In genomic region chr2:201149064-201149820, GRCh38 we compare ENCODE assay signal across 8 cellular contexts. TPM values are rescaled to one million over a fixed set of nuclear protein-coding genes. Genes with fewer than 3 reads are reported as not detected.
DNase-seq lines count a peak whose midpoint lies in the region; ATAC-seq and TF ChIP-seq lines count a peak whose summit lies in the region.

No MANE protein-coding gene starts in this region.

- H3K27me3 ChIP-seq in cardiac muscle cell (no peaks in the 10 kb centered on the region), colonic mucosa (no peaks in the 10 kb centered on the region), mesenchymal stem cell (ENCODE audit: control insufficient read depth in 1 of 2, insufficient read depth in 1 of 2, low read length in 2 of 2) (no peaks in the 10 kb centered on the region)

- peaks cover 10% of the 10 kb centered on the region for H3K79me1 ChIP-seq in mesenchymal stem cell (replicated peaks; ENCODE audit: low read length, poor library complexity, severe bottlenecking)

- H3K4ac ChIP-seq in mesenchymal stem cell (ENCODE audit: low read depth in 1 of 2, low read length in 2 of 2), result no peak overlapping the region

- H3K27ac ChIP-seq in cardiac muscle cell (peak overlapping the region; percentile 35), colonic mucosa (peak overlapping the region; percentile 93), mesenchymal stem cell (ENCODE audit: low read length, poor library complexity, severe bottlenecking) (peak overlapping the region; percentile 98)

- no peak overlapping the region for H3K23ac ChIP-seq in mesenchymal stem cell (ENCODE audit: low read length in 2 of 2)

- H3K4me2 ChIP-seq in mesenchymal stem cell (ENCODE audit: low read length, poor library complexity, severe bottlenecking), result no peak overlapping the region

- H4K91ac ChIP-seq in mesenchymal stem cell (ENCODE audit: low read length), result no peak overlapping the region

- H3K4me1 ChIP-seq in cardiac muscle cell (ENCODE audit: low read depth) (peaks cover 9% of the 10 kb centered on the region), colonic mucosa (peaks cover 18% of the 10 kb centered on the region), mesenchymal stem cell (ENCODE audit: control insufficient read depth, insufficient read depth, low read depth, low read length) (peaks cover 10% of the 10 kb centered on the region)

- WGBS in mesenchymal stem cell, result 62% methylated on average over 2 of the region's 2 CpGs

- no peak overlapping the region for H4K8ac ChIP-seq in mesenchymal stem cell (ENCODE audit: low read length)

- peak overlapping the region; percentile 95 for H2BK5ac ChIP-seq in mesenchymal stem cell (ENCODE audit: low read depth, low read length, poor library complexity, severe bottlenecking)

- H3K36me3 ChIP-seq in cardiac muscle cell, result no peaks in the 10 kb centered on the region
- peaks cover 3% of the 10 kb centered on the region for H3K36me3 ChIP-seq in colonic mucosa
- H3K36me3 ChIP-seq in mesenchymal stem cell (ENCODE audit: control insufficient read depth in 1 of 2, insufficient read depth in 2 of 2, low read depth in 1 of 2, low read length in 2 of 2), result peaks cover 15 to 57% of the 10 kb centered on the region in 2 experiments

- H3K14ac ChIP-seq in mesenchymal stem cell (ENCODE audit: low read length in 2 of 2), result no peak overlapping the region

- H2BK15ac ChIP-seq in mesenchymal stem cell (ENCODE audit: low read depth, poor library complexity, severe bottlenecking), result no peak overlapping the region

- H3K9me3 ChIP-seq in cardiac muscle cell (ENCODE audit: low read depth), result no peaks in the 10 kb centered on the region
- H3K9me3 ChIP-seq in colonic mucosa, result no peaks in the 10 kb centered on the region
- H3K9me3 ChIP-seq in mesenchymal stem cell (ENCODE audit: control insufficient read depth, low read length), result no peaks in the 10 kb centered on the region

- intact Hi-C loops in Right ventricle myocardium inferior (cut with DNase I), result no loop called here
- intact Hi-C loops in colonic mucosa (cut with DNase I), result no loop called here

- TF ChIP-seq CTCF in cardiac muscle cell (IDR thresholded peaks at IDR 0.05; ENCODE audit: low read depth, low read length) (no peak), colonic mucosa (IDR thresholded peaks at IDR 0.05) (no peak)

- ATAC-seq in Right ventricle myocardium inferior, result no peak

- peak in 1 of 2 donors; percentile 86 for DNase-seq in cardiac muscle cell (ENCODE audit: low read depth in 1 of 2, low spot score in 1 of 2)
- no peak for DNase-seq in Right ventricle myocardium inferior (ENCODE audit: missing footprints)
- DNase-seq in colonic mucosa, result peak; percentile 49
- peak; percentile 91 for DNase-seq in mesenchymal stem cell
- no peak for DNase-seq in NCI-H510A (lab: John Stamatoyannopoulos, UW)
- DNase-seq in iPS-NIHi7 (ENCODE audit: extremely low spot score), result no peak
- DNase-seq in RPMI8226, result no peak
- no peak for DNase-seq in cortex of kidney (lab: John Stamatoyannopoulos, UW)

- H3K9ac ChIP-seq in colonic mucosa (ENCODE audit: low read depth in 2 of 2, low read length in 2 of 2) (peak overlapping the region; percentile 30 to 75), mesenchymal stem cell (ENCODE audit: low read length) (peak overlapping the region; percentile 66)

- H2AK5ac ChIP-seq in mesenchymal stem cell (ENCODE audit: low read length, severe bottlenecking), result peak overlapping the region; percentile 54

- H2BK120ac ChIP-seq in mesenchymal stem cell (ENCODE audit: low read depth, low read length), result no peak overlapping the region

- no peak overlapping the region for H3K4me3 ChIP-seq in cardiac muscle cell
- no peak overlapping the region for H3K4me3 ChIP-seq in colonic mucosa
- H3K4me3 ChIP-seq in mesenchymal stem cell (ENCODE audit: insufficient read depth in 1 of 2, low read depth in 1 of 2, low read length in 2 of 2), result peak overlapping the region in 1 of 2 experiments; percentile 3

- H3K18ac ChIP-seq in mesenchymal stem cell (ENCODE audit: low read depth in 1 of 2, low read length in 2 of 2), result peak overlapping the region in 1 of 2 experiments; percentile 16

- no peak overlapping the region for H2AFZ ChIP-seq in mesenchymal stem cell (ENCODE audit: low read depth, low read length)

- no peak overlapping the region for H2BK12ac ChIP-seq in mesenchymal stem cell (ENCODE audit: low read length in 2 of 2)

RNA-seq across cellular contexts. Expression of gene CFLAR, which starts 33.3 kb away (rescaled TPM):
- total RNA-seq in cardiac muscle cell (5.0 and 13.5 TPM in 2 replicates), Right ventricle myocardium inferior (218 TPM), colonic mucosa (100 to 1,000 TPM in 1 of 2 donors, 10 to 100 TPM in 1; 90.1 to 126 TPM)
- polyA plus RNA-seq in cardiac muscle cell, result 5.1 and 14.2 TPM in 2 replicates
- 25.5 TPM for polyA plus RNA-seq in mesenchymal stem cell (2013, experiment 1 of 2)
- polyA plus RNA-seq in mesenchymal stem cell (2013, experiment 2 of 2), result 25.2 TPM

RNA-seq across cellular contexts. Expression of gene CASP10, which starts 33.7 kb away (rescaled TPM):
- total RNA-seq in cardiac muscle cell, result 0.86 and 1.0 TPM in 2 replicates
- 0.45 TPM in 1 of 2 replicates, not detected in the other for polyA plus RNA-seq in cardiac muscle cell
- 6.2 TPM for total RNA-seq in Right ventricle myocardium inferior
- total RNA-seq in colonic mucosa, result 10 to 100 TPM; 28.0 to 52.3 TPM
- 0.47 TPM for polyA plus RNA-seq in mesenchymal stem cell (2013, experiment 1 of 2)
- polyA plus RNA-seq in mesenchymal stem cell (2013, experiment 2 of 2), result 0.53 TPM

Comparison
In these comparisons a context has a peak if more than half of its experiments do, and no peak if none do; other contexts are left out.
1. DNase-seq: peak in colonic mucosa (single experiment) and mesenchymal stem cell (single experiment); none in Right ventricle myocardium inferior (single experiment), NCI-H510A (single experiment), iPS-NIHi7 (single experiment), RPMI8226 (single experiment) and cortex of kidney (single experiment).
2. H3K27ac ChIP-seq: peak in every context shown above with its lines; median percentile 98 in mesenchymal stem cell; 93 in colonic mucosa; 35 in cardiac muscle cell.